Comparison of ENCODE assay signal across 28 cellular contexts in the genomic region with DNA sequence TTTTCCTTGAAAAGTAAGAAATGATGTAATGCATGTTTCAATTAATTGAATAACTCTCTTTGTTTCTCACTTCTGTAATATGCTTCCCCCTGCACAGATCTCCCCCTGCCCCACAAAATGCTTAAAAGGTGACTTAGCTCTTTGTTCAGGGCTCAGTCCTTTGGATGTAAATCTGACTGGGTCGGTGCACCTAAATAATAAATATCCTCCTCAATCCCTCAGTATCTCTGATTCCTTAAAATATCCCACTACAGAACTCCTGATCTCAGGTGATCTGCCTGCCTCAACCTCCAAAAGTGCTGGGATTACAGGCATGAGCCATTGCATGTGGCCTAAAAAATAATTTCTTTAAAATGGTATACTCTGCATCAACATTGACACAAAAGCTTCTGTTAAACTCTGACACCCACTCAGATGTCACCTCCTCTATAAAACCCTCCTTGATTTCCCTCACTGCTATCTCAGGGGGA.
"Had no signal": no experiment of that assay in that cellular context is flagged by ENCODE, and none has a peak within 500 bp of the region (broad histone marks: within the 10 kb centered on the region; RNA-seq: fewer than 3 reads in every experiment).

No MANE protein-coding gene starts in this region.

- H3K27ac ChIP-seq: coronary artery, esophagus squamous epithelium, neural progenitor cell, parathyroid adenoma, prostate gland, skin epidermis, spleen, testis, tibial artery had no signal

- H3K36me3 Mint-ChIP-seq: memory B cell; naive B cell; natural killer cell treated with Interleukin-12 subunit alpha and Interleukin-12 subunit beta and Interleukin-15 and Interleukin-18, amount 100 ng/mL, for 72 hours; neural progenitor cell; stimulated activated memory B cell treated with anti-CD40 and anti-IgM and Interleukin-4, amounts not matched to agents 10 μg/mL and 1 μg/mL and 100 μg/mL, for 72 hours; type B pancreatic cell had no signal

- H3K9me3 Mint-ChIP-seq: immature natural killer cell; natural killer cell treated with Interleukin-12 subunit alpha and Interleukin-12 subunit beta and Interleukin-15 and Interleukin-18, amount 100 ng/mL, for 72 hours; type B pancreatic cell had no signal

- H3K4me3 ChIP-seq: coronary artery, esophagus squamous epithelium, lung, mucosa of descending colon, neural progenitor cell, prostate gland, skin epidermis, spleen, testis, tibial artery had no signal

- H3K4me1 Mint-ChIP-seq: immature natural killer cell; memory B cell; naive B cell; neural progenitor cell; stimulated activated memory B cell treated with anti-CD40 and anti-IgM and Interleukin-4, amounts not matched to agents 10 μg/mL and 1 μg/mL and 100 μg/mL, for 72 hours had no signal

- H3K4me3 Mint-ChIP-seq: immature natural killer cell; memory B cell; naive B cell; natural killer cell treated with Interleukin-12 subunit alpha and Interleukin-12 subunit beta and Interleukin-15 and Interleukin-18, amount 100 ng/mL, for 72 hours; neural progenitor cell; stimulated activated memory B cell treated with anti-CD40 and anti-IgM and Interleukin-4, amounts not matched to agents 10 μg/mL and 1 μg/mL and 100 μg/mL, for 72 hours; type B pancreatic cell had no signal

- H3K27me3 ChIP-seq: esophagus squamous epithelium, neural progenitor cell, spleen, testis, tibial artery had no signal

- H3K36me3 ChIP-seq: esophagus squamous epithelium, neural progenitor cell, prostate gland, spleen, tibial artery had no signal

- H3K27me3 Mint-ChIP-seq: memory B cell; natural killer cell treated with Interleukin-12 subunit alpha and Interleukin-12 subunit beta and Interleukin-15 and Interleukin-18, amount 100 ng/mL, for 72 hours; stimulated activated memory B cell treated with anti-CD40 and anti-IgM and Interleukin-4, amounts not matched to agents 10 μg/mL and 1 μg/mL and 100 μg/mL, for 72 hours; type B pancreatic cell had no signal

- DNase-seq: dermis blood vessel endothelial cell; effector memory CD4-positive, alpha-beta T cell; esophagus squamous epithelium; foreskin melanocyte; glutamatergic neuron; hypothalamus; immature natural killer cell; islet precursor cell; left colon; mucosa of descending colon; naive B cell; right cardiac atrium; spleen; stimulated activated CD4-positive, alpha-beta T cell treated with anti-CD3 and anti-CD28 coated beads, Interleukin-4, amount 100 ng/mL, for 4 hours; stimulated activated naive CD8-positive, alpha-beta T cell treated with anti-CD3 and anti-CD28 coated beads, Interleukin-15, Interleukin-2, amounts not matched to agents 100 U/mL and 50 U/mL, for 24 hours; substantia nigra; testis; tibial artery had no signal

- H3K27ac Mint-ChIP-seq: immature natural killer cell; memory B cell; naive B cell; natural killer cell treated with Interleukin-12 subunit alpha and Interleukin-12 subunit beta and Interleukin-15 and Interleukin-18, amount 100 ng/mL, for 72 hours; neural progenitor cell; stimulated activated memory B cell treated with anti-CD40 and anti-IgM and Interleukin-4, amounts not matched to agents 10 μg/mL and 1 μg/mL and 100 μg/mL, for 72 hours; type B pancreatic cell had no signal

- H3K9me3 ChIP-seq: mucosa of descending colon, prostate gland, testis, tibial artery had no signal

- H3K4me1 ChIP-seq: esophagus squamous epithelium, neural progenitor cell, parathyroid adenoma, prostate gland, spleen, testis, tibial artery had no signal
